ENCODE assay signal across 28 cellular contexts in genomic region chr16:69223882-69224281, GRCh38. TPM values are rescaled to one million over a fixed set of nuclear protein-coding genes. Genes with fewer than 3 reads are reported as not detected.
DNase-seq lines count a peak whose midpoint lies in the region; FAIRE-seq and TF ChIP-seq lines count a peak whose summit lies in the region.
"Had no signal": no experiment of that assay in that cellular context is flagged by ENCODE, and none has a peak within 500 bp of the region (broad histone marks: within the 10 kb centered on the region; RNA-seq: fewer than 3 reads in every experiment).

No MANE protein-coding gene starts in this region.

- no peak for TF ChIP-seq CTCF in AG09309 (IDR thresholded peaks at IDR 0.05; ENCODE audit: control insufficient read depth, insufficient read depth, low read depth, low read length, missing control alignments)
- TF ChIP-seq CTCF in astrocyte (IDR thresholded peaks at IDR 0.05; ENCODE audit: insufficient read depth, low read depth, low read length) = no peak
- no peak for TF ChIP-seq CTCF in fibroblast of the aortic adventitia (IDR thresholded peaks at IDR 0.05; ENCODE audit: insufficient read depth, low read length)
- no peak for TF ChIP-seq CTCF in endothelial cell (IDR thresholded peaks at IDR 0.05; ENCODE audit: unreplicated experiment)
- TF ChIP-seq CTCF in smooth muscle cell (IDR thresholded peaks at IDR 0.05; ENCODE audit: borderline replicate concordance, insufficient read depth, poor library complexity, severe bottlenecking) = no peak

- H3K4me2 ChIP-seq in astrocyte (ENCODE audit: low read length) = no peak overlapping the region
- H3K4me2 ChIP-seq in smooth muscle cell = no peak overlapping the region

- H3K36me3 Mint-ChIP-seq in astrocyte (ENCODE audit: low read depth, unreplicated experiment) = peaks cover 5% of the 10 kb centered on the region
- no peaks in the 10 kb centered on the region for H3K36me3 Mint-ChIP-seq in endothelial cell (ENCODE audit: low read depth, unreplicated experiment)
- H3K36me3 Mint-ChIP-seq: activated naive CD4-positive, alpha-beta T cell treated with anti-CD3 and anti-CD28 coated beads, Interleukin-2, amount 50 U/mL, for 72 hours; CD14-positive monocyte had no signal

- H3K27ac ChIP-seq in astrocyte (ENCODE audit: low read depth, low read length) (no peak overlapping the region), smooth muscle cell (ENCODE audit: low read depth) (no peak overlapping the region)
- H3K27ac ChIP-seq: ascending aorta, parathyroid adenoma, right lobe of liver had no signal

- H3K27ac Mint-ChIP-seq in astrocyte (ENCODE audit: unreplicated experiment) = no peak overlapping the region
- H3K27ac Mint-ChIP-seq in endothelial cell (ENCODE audit: unreplicated experiment) = no peak overlapping the region
- H3K27ac Mint-ChIP-seq: CD14-positive monocyte; naive thymus-derived CD4-positive, alpha-beta T cell had no signal

- H3K36me3 ChIP-seq in astrocyte (ENCODE audit: insufficient read depth, low read length) (no peaks in the 10 kb centered on the region), smooth muscle cell (ENCODE audit: low read depth) (no peaks in the 10 kb centered on the region)
- H3K36me3 ChIP-seq: ascending aorta, heart right ventricle, right lobe of liver had no signal

- no peaks in the 10 kb centered on the region for H3F3A ChIP-seq in smooth muscle cell (ENCODE audit: low read depth)

- peak; percentile 28 for DNase-seq in AG09309 (ENCODE audit: low read depth)
- DNase-seq in HCEC 1CT = peak; percentile 81
- DNase-seq in astrocyte (ENCODE audit: low read depth) = peak; percentile 51
- peak; percentile 48 for DNase-seq in fibroblast of the aortic adventitia (ENCODE audit: low read depth)
- DNase-seq in endothelial cell (ENCODE audit: low spot score) = no peak
- DNase-seq in DMS114 treated with DMSO at 0.1 percent for 48 hours (lab: John Stamatoyannopoulos, UW; ENCODE audit: unreplicated experiment) = no peak
- no peak for DNase-seq in SK-N-DZ (ENCODE audit: low spot score)
- no peak for DNase-seq in smooth muscle cell (lab: John Stamatoyannopoulos, UW; ENCODE audit: unreplicated experiment)
- DNase-seq: ACHN; activated CD4-positive, alpha-beta T cell treated with anti-CD3 and anti-CD28 coated beads for 48 hours; cerebellar nuclear complex; GF-D8; heart right ventricle; Karpas-422; naive thymus-derived CD4-positive, alpha-beta T cell; NCI-H1092 treated with DMSO at 0.1 percent for 48 hours; NCI-H2081; NCI-H446; right lobe of liver; SHP77; stimulated activated CD8-positive, alpha-beta memory T cell treated with anti-CD3 and anti-CD28 coated beads, Interleukin-4, amount 100 ng/mL, for 48 hours had no signal

- no peaks in the 10 kb centered on the region for H3K9me3 Mint-ChIP-seq in astrocyte (ENCODE audit: unreplicated experiment)
- H3K9me3 Mint-ChIP-seq in endothelial cell (ENCODE audit: unreplicated experiment) = no peaks in the 10 kb centered on the region
- H3K9me3 Mint-ChIP-seq: activated naive CD4-positive, alpha-beta T cell treated with anti-CD3 and anti-CD28 coated beads, Interleukin-2, amount 50 U/mL, for 72 hours; naive thymus-derived CD4-positive, alpha-beta T cell had no signal

- no peak overlapping the region for H3K9ac ChIP-seq in astrocyte (ENCODE audit: low read length)
- no peak overlapping the region for H3K9ac ChIP-seq in smooth muscle cell (ENCODE audit: low read depth)
- H3K9ac ChIP-seq: parathyroid adenoma had no signal

- H3K27me3 Mint-ChIP-seq in astrocyte (ENCODE audit: low read depth, unreplicated experiment) (no peaks in the 10 kb centered on the region), endothelial cell (ENCODE audit: unreplicated experiment) (no peaks in the 10 kb centered on the region)
- H3K27me3 Mint-ChIP-seq: naive thymus-derived CD4-positive, alpha-beta T cell had no signal

- H3K79me2 ChIP-seq in astrocyte (ENCODE audit: insufficient read depth, low read length) (peaks cover 89% of the 10 kb centered on the region), smooth muscle cell (ENCODE audit: low read depth) (peaks cover 65% of the 10 kb centered on the region)

- H3K27me3 ChIP-seq in astrocyte (ENCODE audit: insufficient read depth, low read length) = no peaks in the 10 kb centered on the region
- H3K27me3 ChIP-seq in smooth muscle cell (ENCODE audit: low read depth) = no peaks in the 10 kb centered on the region
- H3K27me3 ChIP-seq: ascending aorta, heart right ventricle, right lobe of liver had no signal

- H3K4me3 Mint-ChIP-seq in astrocyte (ENCODE audit: unreplicated experiment) (no peak overlapping the region), endothelial cell (ENCODE audit: unreplicated experiment) (no peak overlapping the region)
- H3K4me3 Mint-ChIP-seq: CD14-positive monocyte; naive thymus-derived CD4-positive, alpha-beta T cell had no signal

- WGBS in smooth muscle cell (ENCODE audit: low lambda C conversion rate) = 98% methylated on average over 6 of the region's 6 CpGs

- H3K4me3 ChIP-seq in AG09309 (ENCODE audit: control insufficient read depth, low read depth, low read length) (no peak overlapping the region), astrocyte (ENCODE audit: insufficient read depth, low read depth, low read length) (no peak overlapping the region), fibroblast of the aortic adventitia (ENCODE audit: low read depth, low read length) (no peak overlapping the region), smooth muscle cell (no peak overlapping the region)
- H3K4me3 ChIP-seq: ascending aorta, GM12878, heart right ventricle, right lobe of liver had no signal

- H3K4me1 Mint-ChIP-seq in astrocyte (ENCODE audit: low read depth, unreplicated experiment) (peaks cover 12% of the 10 kb centered on the region), endothelial cell (ENCODE audit: unreplicated experiment) (no peaks in the 10 kb centered on the region)
- H3K4me1 Mint-ChIP-seq: CD14-positive monocyte had no signal

- FAIRE-seq in astrocyte (lab: Jason Lieb, UNC) = no peak
- FAIRE-seq: D721Med, GM12878, GM19239 had no signal

- H2AFZ ChIP-seq in astrocyte (ENCODE audit: low read depth, low read length) (no peak overlapping the region), smooth muscle cell (ENCODE audit: low read depth) (no peak overlapping the region)
- H2AFZ ChIP-seq: parathyroid adenoma had no signal

- no peaks in the 10 kb centered on the region for H3K9me3 ChIP-seq in astrocyte (ENCODE audit: insufficient read depth, low read depth, low read length)
- H3K9me3 ChIP-seq in smooth muscle cell (replicated peaks; ENCODE audit: low read depth) = no peaks in the 10 kb centered on the region
- H3K9me3 ChIP-seq: ascending aorta, heart right ventricle, right lobe of liver had no signal

- H3K4me1 ChIP-seq in astrocyte (ENCODE audit: insufficient read depth, low read length) (peaks cover 12% of the 10 kb centered on the region), smooth muscle cell (ENCODE audit: low read depth) (no peaks in the 10 kb centered on the region)
- H3K4me1 ChIP-seq: right lobe of liver had no signal

- peaks cover 67% of the 10 kb centered on the region for H4K20me1 ChIP-seq in astrocyte (ENCODE audit: insufficient read depth, low read length)
- H4K20me1 ChIP-seq in smooth muscle cell (ENCODE audit: low read depth) = peaks cover 72% of the 10 kb centered on the region

RNA-seq across cellular contexts. Expression of gene SNTB2, which starts 36.9 kb away (rescaled TPM):
- total RNA-seq in astrocyte (30.4 and 31.7 TPM in 2 replicates), fibroblast of the aortic adventitia (ENCODE audit: low replicate concordance) (23.8 and 40.6 TPM in 2 replicates), endothelial cell (ENCODE audit: unreplicated experiment) (16.8 TPM), smooth muscle cell (11.0 and 25.9 TPM in 2 replicates)
- 5.9 and 8.4 TPM in 2 replicates for polyA plus RNA-seq in SK-N-DZ (2014; cell fraction: cytosol; rRNA removed)
- polyA plus RNA-seq in SK-N-DZ (2014; cell fraction: nucleus; rRNA removed) = 5.8 and 8.8 TPM in 2 replicates
- polyA plus RNA-seq in smooth muscle cell = 17.1 and 19.2 TPM in 2 replicates

Comparison
In these comparisons a context has a peak if more than half of its experiments do, and no peak if none do; other contexts are left out.
1. DNase-seq: peak in AG09309 (single experiment), HCEC 1CT (single experiment), astrocyte (single experiment) and fibroblast of the aortic adventitia (single experiment); none in endothelial cell (single experiment), DMS114 treated with DMSO at 0.1 percent for 48 hours (single experiment), SK-N-DZ (single experiment) and smooth muscle cell (single experiment).